ENCODE assay signal across 11 cellular contexts in the genomic region with DNA sequence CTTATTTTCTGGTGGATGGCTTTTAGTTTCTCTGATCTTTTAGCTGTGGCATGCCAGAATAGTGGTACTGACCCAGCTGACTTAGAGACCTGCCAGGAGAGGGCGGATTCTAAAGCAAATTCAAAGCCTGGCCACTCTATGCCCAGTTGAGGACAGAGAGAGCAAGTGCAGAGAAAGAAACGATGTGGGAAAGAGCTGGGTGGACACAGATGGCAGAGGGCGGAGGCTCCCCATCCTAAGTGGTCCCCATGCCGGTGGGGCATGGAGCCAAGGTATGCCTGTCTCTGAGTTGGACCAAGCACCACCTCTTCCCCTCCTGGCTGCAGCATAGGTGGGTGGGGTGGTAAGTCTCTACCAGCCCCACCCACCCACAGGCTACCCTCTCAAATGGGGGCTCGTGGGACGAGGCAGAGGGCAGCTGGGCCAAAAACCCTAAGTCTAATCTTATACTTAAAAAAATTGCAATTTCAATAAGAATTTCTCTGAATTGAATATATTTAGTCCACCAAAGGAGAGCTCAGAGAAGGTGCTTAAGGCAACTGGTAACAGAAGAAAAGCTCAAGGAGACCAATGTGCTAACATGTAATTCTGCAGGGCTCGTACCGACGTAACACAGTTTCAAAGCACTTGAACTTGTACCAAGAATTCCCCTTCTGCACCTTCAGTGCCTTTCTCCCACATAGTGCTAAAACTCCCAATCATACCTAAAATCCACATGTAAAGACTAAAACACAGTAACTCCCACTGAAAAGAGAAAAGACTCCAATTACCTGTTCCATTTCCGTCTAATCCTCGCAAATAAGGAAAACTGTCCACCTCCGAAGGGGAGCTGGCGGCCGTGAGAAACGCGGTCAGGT.
DNase-seq lines count a peak whose midpoint lies in the region; ATAC-seq lines count a peak whose summit lies in the region.
"Had no signal": no experiment of that assay in that cellular context is flagged by ENCODE, and none has a peak within 500 bp of the region (broad histone marks: within the 10 kb centered on the region; RNA-seq: fewer than 3 reads in every experiment).

No MANE protein-coding gene starts in this region.

- H3K4me3 Mint-ChIP-seq in activated naive CD4-positive, alpha-beta T cell treated with anti-CD3 and anti-CD28 coated beads, Interleukin-2, amount 10 ng/mL, durations not matched to agents 7 days and 5 days, result peak overlapping the region; percentile 93
- H3K4me3 Mint-ChIP-seq in T-helper 2 cell treated with Interferon-gamma antibody and Interleukin-4, amounts not matched to agents 5 μg/mL and 100 μg/mL, for 36 hours, result peak overlapping the region; percentile 82

- peaks cover 10% of the 10 kb centered on the region for H3K27me3 Mint-ChIP-seq in activated naive CD4-positive, alpha-beta T cell treated with anti-CD3 and anti-CD28 coated beads, Interleukin-2, amount 10 ng/mL, durations not matched to agents 7 days and 5 days
- peaks cover 6% of the 10 kb centered on the region for H3K27me3 Mint-ChIP-seq in T-helper 2 cell treated with Interferon-gamma antibody and Interleukin-4, amounts not matched to agents 5 μg/mL and 100 μg/mL, for 36 hours (ENCODE audit: low read depth)

- no peak for ATAC-seq in GM18498 (IDR thresholded peaks at IDR 0.05; ENCODE audit: unreplicated experiment)

- 0 out of 2 replicates have a peak overlapping the region, but pooled peaks have one; percentile 0 for H3K9ac ChIP-seq in iPS-20b (ENCODE audit: low read depth, low read length)

- no peaks in the 10 kb centered on the region for H3K27me3 ChIP-seq in iPS-20b (ENCODE audit: insufficient read depth, low read length)

- H3K36me3 Mint-ChIP-seq in activated naive CD4-positive, alpha-beta T cell treated with anti-CD3 and anti-CD28 coated beads, Interleukin-2, amount 10 ng/mL, durations not matched to agents 7 days and 5 days, result peaks cover 9% of the 10 kb centered on the region
- H3K36me3 Mint-ChIP-seq in T-helper 2 cell treated with Interferon-gamma antibody and Interleukin-4, amounts not matched to agents 5 μg/mL and 100 μg/mL, for 36 hours (ENCODE audit: low read depth), result no peaks in the 10 kb centered on the region

- CTCF ChIA-PET in activated naive CD4-positive, alpha-beta T cell treated with anti-CD3 and anti-CD28 coated beads, Interleukin-2, amount 10 ng/mL, durations not matched to agents 7 days and 5 days (lab: Charles Lee), result interaction anchor here (1.0 to 1.8 kb wide), 4 partner anchors 9 to 114 kb away, joined by 3 to 4 read pairs (median 4); no protein-coding TSS in a partner anchor

- H3K4me1 ChIP-seq in iPS-20b (ENCODE audit: insufficient read depth, low read length), result peaks cover 15% of the 10 kb centered on the region

- no peak overlapping the region; the same call in 1 of the 2 replicates for H3K4me3 ChIP-seq in iPS-20b (ENCODE audit: low read length)

- H3K9me3 ChIP-seq in iPS-20b (ENCODE audit: insufficient read depth, low read depth, low read length), result no peaks in the 10 kb centered on the region

- no peak for DNase-seq in activated naive CD4-positive, alpha-beta T cell treated with anti-CD3 and anti-CD28 coated beads, Interleukin-2, amount 10 ng/mL, durations not matched to agents 7 days and 5 days
- no peak for DNase-seq in activated naive CD4-positive, alpha-beta T cell (lab: John Stamatoyannopoulos, UW)
- DNase-seq in T-helper 2 cell treated with Interferon-gamma antibody and Interleukin-4, amounts not matched to agents 5 μg/mL and 100 μg/mL, for 36 hours (ENCODE audit: low spot score), result no peak
- DNase-seq in superior temporal gyrus (ENCODE audit: extremely low spot score) (peak; percentile 75), kidney tubule cell (ENCODE audit: low spot score) (no peak), HT-29 (ENCODE audit: low spot score) (no peak)
- DNase-seq: NCI-H1092 treated with DMSO at 0.1 percent for 48 hours, SIG-M5 had no signal

- H3K4me1 Mint-ChIP-seq in activated naive CD4-positive, alpha-beta T cell treated with anti-CD3 and anti-CD28 coated beads, Interleukin-2, amount 10 ng/mL, durations not matched to agents 7 days and 5 days, result peaks cover 44% of the 10 kb centered on the region
- H3K4me1 Mint-ChIP-seq in T-helper 2 cell treated with Interferon-gamma antibody and Interleukin-4, amounts not matched to agents 5 μg/mL and 100 μg/mL, for 36 hours (ENCODE audit: low read depth), result peaks cover 20% of the 10 kb centered on the region

- H3K36me3 ChIP-seq in iPS-20b (ENCODE audit: insufficient read depth, low read depth, low read length), result no peaks in the 10 kb centered on the region

- H3K9me3 Mint-ChIP-seq in activated naive CD4-positive, alpha-beta T cell treated with anti-CD3 and anti-CD28 coated beads, Interleukin-2, amount 10 ng/mL, durations not matched to agents 7 days and 5 days, result no peaks in the 10 kb centered on the region
- no peaks in the 10 kb centered on the region for H3K9me3 Mint-ChIP-seq in T-helper 2 cell treated with Interferon-gamma antibody and Interleukin-4, amounts not matched to agents 5 μg/mL and 100 μg/mL, for 36 hours
- H3K9me3 Mint-ChIP-seq: nephron had no signal

- H3K27ac ChIP-seq in iPS-20b (ENCODE audit: low read length), result no peak overlapping the region

- H3K27ac Mint-ChIP-seq in activated naive CD4-positive, alpha-beta T cell treated with anti-CD3 and anti-CD28 coated beads, Interleukin-2, amount 10 ng/mL, durations not matched to agents 7 days and 5 days, result peak overlapping the region; percentile 84
- peak overlapping the region; percentile 55 for H3K27ac Mint-ChIP-seq in T-helper 2 cell treated with Interferon-gamma antibody and Interleukin-4, amounts not matched to agents 5 μg/mL and 100 μg/mL, for 36 hours
